In genomic region chr2:246489-247145, GRCh38 we compare ENCODE assay signal across 8 cellular contexts. TPM values are rescaled to one million over a fixed set of nuclear protein-coding genes. Genes with fewer than 3 reads are reported as not detected.
A peak's percentile ranks its signal among the peaks of the same experiment; 100 is the strongest.
DNase-seq lines count a peak whose midpoint lies in the region; ATAC-seq and TF ChIP-seq lines count a peak whose summit lies in the region.

No MANE protein-coding gene starts in this region.

- H2AFZ ChIP-seq in OCI-LY3 (ENCODE audit: low read depth, low read length): no peak overlapping the region

- no peak overlapping the region for H3K4me2 ChIP-seq in OCI-LY3 (ENCODE audit: low read length)

- H3K27ac ChIP-seq in OCI-LY3 (ENCODE audit: low read length): no peak overlapping the region

- no peak overlapping the region for H3K4me3 Mint-ChIP-seq in naive B cell

- no peaks in the 10 kb centered on the region for H3K27me3 ChIP-seq in OCI-LY3 (ENCODE audit: low read depth, low read length)

- no peaks in the 10 kb centered on the region for H3K4me1 ChIP-seq in OCI-LY3 (ENCODE audit: low read length)

- no peaks in the 10 kb centered on the region for H4K20me1 ChIP-seq in OCI-LY3 (ENCODE audit: insufficient read depth, low read length)

- H3K9ac ChIP-seq in OCI-LY3 (ENCODE audit: low read length): no peak overlapping the region

- no peaks in the 10 kb centered on the region for H3K9me3 Mint-ChIP-seq in naive B cell

- H3K9me3 ChIP-seq in OCI-LY3 (ENCODE audit: insufficient read depth, low read length): no peaks in the 10 kb centered on the region

- peak overlapping the region in 1 of 6 donors; percentile 42 for H3K27ac Mint-ChIP-seq in naive B cell

- ATAC-seq in HG03159 (IDR thresholded peaks at IDR 0.05; ENCODE audit: unreplicated experiment) (peak; percentile 79), naive B cell (ENCODE audit: low read depth in 2 of 2) (peak; percentile 40 to 61), HG02571 (IDR thresholded peaks at IDR 0.05; ENCODE audit: unreplicated experiment) (no peak)

- H3K27me3 Mint-ChIP-seq in naive B cell: no peaks in the 10 kb centered on the region

- peaks cover 25% of the 10 kb centered on the region in 2 donors for H3K36me3 Mint-ChIP-seq in naive B cell

- no peaks in the 10 kb centered on the region for H3K79me2 ChIP-seq in OCI-LY3 (ENCODE audit: low read length)

- TF ChIP-seq CTCF in OCI-LY3 (IDR thresholded peaks at IDR 0.05; ENCODE audit: low read depth, low read length): peak; percentile 58

- H3K4me3 ChIP-seq in OCI-LY3 (ENCODE audit: low read length): no peak overlapping the region

- H3K36me3 ChIP-seq in OCI-LY3 (replicated peaks; ENCODE audit: low read depth, low read length): no peaks in the 10 kb centered on the region

- H3K4me1 Mint-ChIP-seq in naive B cell: peaks cover 4 to 6% (median 6%) of the 10 kb centered on the region in 3 donors

- DNase-seq in stimulated activated CD4-positive, alpha-beta T cell treated with anti-CD3 and anti-CD28 coated beads, Interleukin-4, amount 100 ng/mL, for 24 hours: peak; percentile 48
- no peak for DNase-seq in stimulated activated CD4-positive, alpha-beta T cell treated with anti-CD3 and anti-CD28 coated beads, Interleukin-4, amount 100 ng/mL, for 1 hour
- DNase-seq in dermis microvascular lymphatic vessel endothelial cell (ENCODE audit: low read depth in 2 of 2) (peak; percentile 60 to 74), naive B cell (peak; percentile 40), cerebellar nuclear complex (lab: John Stamatoyannopoulos, UW) (no peak)

RNA-seq across cellular contexts. Expression of gene SH3YL1, which starts 17.2 kb away (rescaled TPM):
- 8.9 and 16.6 TPM in 2 replicates for total RNA-seq in dermis microvascular lymphatic vessel endothelial cell
- 10 to 100 TPM; 17.6 to 40.5 (median 21.0) TPM for polyA plus RNA-seq in naive B cell (ENCODE audit: low read depth in 6 of 6)

RNA-seq across cellular contexts. Expression of gene ACP1, which starts 18.1 kb away (rescaled TPM):
- total RNA-seq in dermis microvascular lymphatic vessel endothelial cell: 85.6 and 93.8 TPM in 2 replicates
- 100 to 1,000 TPM; 202 to 385 (median 219) TPM for polyA plus RNA-seq in naive B cell (ENCODE audit: low read depth in 6 of 6)

RNA-seq across cellular contexts. Expression of gene ALKAL2, which starts 41.3 kb away (rescaled TPM):
- not detected in 2 replicates for total RNA-seq in dermis microvascular lymphatic vessel endothelial cell
- polyA plus RNA-seq in naive B cell (ENCODE audit: low read depth in 6 of 6): 1 to 10 TPM in 2 of 6 donors, not detected in 4; 1.1 to 1.6 TPM

Comparison
In these comparisons a context has a peak if more than half of its experiments do, and no peak if none do; other contexts are left out.
1. DNase-seq: peak in stimulated activated CD4-positive, alpha-beta T cell treated with anti-CD3 and anti-CD28 coated beads, Interleukin-4, amount 100 ng/mL, for 24 hours (single experiment), dermis microvascular lymphatic vessel endothelial cell (2 of 2) and naive B cell (single experiment); none in stimulated activated CD4-positive, alpha-beta T cell treated with anti-CD3 and anti-CD28 coated beads, Interleukin-4, amount 100 ng/mL, for 1 hour (single experiment) and cerebellar nuclear complex (0 of 2).